ENCODE assay signal across 1 cellular context in the genomic region with DNA sequence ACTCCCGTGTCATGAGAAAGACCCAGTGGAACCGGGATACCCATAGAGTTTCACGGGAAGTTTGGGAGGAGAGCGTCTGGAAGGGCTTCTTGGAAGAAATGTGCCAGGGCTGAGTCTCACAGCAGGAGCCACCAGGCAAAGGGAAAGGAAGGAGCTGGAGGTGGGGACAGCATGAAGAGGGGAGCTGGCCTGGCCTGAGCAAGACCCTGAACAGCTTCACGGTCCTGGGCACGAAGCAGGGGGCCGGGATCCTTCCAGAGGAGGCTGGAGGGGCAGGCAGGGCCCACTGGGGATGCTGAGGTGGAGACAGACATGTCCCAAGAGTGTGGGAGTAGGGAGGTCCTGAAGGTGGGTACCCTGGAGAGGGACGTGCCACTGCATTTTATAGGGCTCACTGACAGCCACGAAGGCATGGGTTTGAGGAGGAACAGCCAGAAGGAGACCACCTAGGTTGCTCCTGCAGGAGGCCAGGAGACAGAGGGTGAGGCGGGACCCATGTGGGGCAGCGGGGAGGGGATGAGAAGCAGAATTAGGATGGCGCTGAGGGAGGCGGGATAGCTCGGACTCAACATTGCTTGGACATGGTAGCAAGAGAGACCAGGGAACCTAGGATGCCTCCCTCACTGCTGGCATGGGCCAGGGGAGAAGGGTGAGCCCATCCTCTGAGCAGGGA.
TF ChIP-seq lines count a peak whose summit lies in the region.

No MANE protein-coding gene starts in this region.

TF ChIP-seq in GM12878, 131 proteins besides CTCF, POLR2A, EP300 and RAD21:
- TF ChIP-seq JUND (IDR thresholded peaks at IDR 0.05; ENCODE audit: low read depth, low read length) (no peak), MEF2B (IDR thresholded peaks at IDR 0.05; ENCODE audit: partially characterized antibody, poor library complexity, severe bottlenecking) (no peak), HDAC2 (IDR thresholded peaks at IDR 0.05) (no peak), SREBF2 (IDR thresholded peaks at IDR 0.05; ENCODE audit: low read length) (no peak), TBL1XR1 (IDR thresholded peaks at IDR 0.05; ENCODE audit: low read depth, low read length) (no peak)
TF ChIP-seq in GM12878: peak in this region for 0.
